ENCODE assay signal across 11 cellular contexts in the genomic region with DNA sequence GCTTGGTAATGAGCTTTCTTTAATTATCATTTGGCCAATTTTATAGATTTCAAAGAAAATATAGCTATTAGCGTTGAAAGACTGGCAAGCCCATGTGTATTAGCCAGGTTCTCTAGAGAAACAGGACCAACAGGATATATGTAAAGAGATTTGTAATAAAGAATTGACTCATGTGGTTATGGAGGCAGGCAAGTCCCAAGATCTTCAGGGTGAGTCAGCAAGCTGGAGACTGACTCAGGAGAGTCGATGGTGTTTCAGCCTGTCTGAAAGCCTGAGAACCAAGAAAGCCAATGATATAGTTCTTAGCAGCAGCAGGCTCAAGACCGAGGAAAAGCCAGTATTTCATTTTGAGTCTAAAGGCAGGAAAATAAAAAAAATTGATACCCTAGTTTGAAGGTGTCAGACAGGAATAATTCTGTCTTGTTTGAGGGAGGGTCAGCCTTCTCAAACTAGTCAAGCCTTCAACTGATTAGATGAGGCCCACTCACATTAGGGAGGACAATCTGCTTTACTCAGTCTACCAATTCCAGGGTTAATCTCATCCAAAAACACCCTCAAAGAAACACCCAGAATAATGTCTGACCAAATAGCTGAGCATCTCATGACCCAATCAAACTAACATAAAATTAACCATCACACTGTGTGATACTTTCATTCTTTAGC.
DNase-seq lines count a peak whose midpoint lies in the region; ATAC-seq and TF ChIP-seq lines count a peak whose summit lies in the region.
"Had no signal": no experiment of that assay in that cellular context is flagged by ENCODE, and none has a peak within 500 bp of the region (broad histone marks: within the 10 kb centered on the region; RNA-seq: fewer than 3 reads in every experiment).

No MANE protein-coding gene starts in this region.

- CTCF ChIA-PET in HEK293 (lab: Yijun Ruan, JAX), result interaction anchor here (0.6 kb wide), 1 partner anchor 425 kb away, joined by 3 read pairs; no protein-coding TSS in a partner anchor

- H3K36me3 ChIP-seq in HEK293 (ENCODE audit: control insufficient read depth in 2 of 2, insufficient read depth in 1 of 2, low read length in 2 of 2), result no peaks in the 10 kb centered on the region
- H3K36me3 ChIP-seq: spleen had no signal

- POLR2A ChIA-PET in HEK293 (lab: Yijun Ruan, JAX), result no interaction called here

- DNase-seq in Caki2 (ENCODE audit: low read depth) (peak; percentile 23), SW 1271 (lab: John Stamatoyannopoulos, UW) (peak; percentile 4 to 26), fibroblast of villous mesenchyme (ENCODE audit: low read depth) (peak; percentile 53), NCI-H82 (lab: John Stamatoyannopoulos, UW) (no peak)
- DNase-seq in central memory CD4-positive, alpha-beta T cell, result no peak
- DNase-seq in activated CD8-positive, alpha-beta memory T cell treated with anti-CD3 and anti-CD28 coated beads for 24 hours, result no peak
- DNase-seq: activated effector memory CD4-positive, alpha-beta T cell treated with Interleukin-2 at 50 U/mL for 16 hours; left cardiac atrium; spleen had no signal

- no peak overlapping the region for H3K27ac ChIP-seq in HEK293 (ENCODE audit: extremely low read depth, low read depth, low read length)
- H3K27ac ChIP-seq: spleen had no signal

- no peak for TF ChIP-seq CTCF in HEK293 (tag by site-specific recombination; IDR thresholded peaks at IDR 0.05)
- no peak for TF ChIP-seq CTCF in fibroblast of villous mesenchyme (IDR thresholded peaks at IDR 0.05; ENCODE audit: insufficient read depth, low read depth, low read length)

- in situ Hi-C loops in Caki2 (cut with HindIII; ENCODE audit: low pct_unique_long_range_greater_than_20kb, low sequenced_read_pairs), result no loop called here

- no peaks in the 10 kb centered on the region for H3K4me1 ChIP-seq in HEK293 (ENCODE audit: control insufficient read depth, insufficient read depth, low read length)
- H3K4me1 ChIP-seq: spleen had no signal

- H3K9me3 ChIP-seq in HEK293 (ENCODE audit: control insufficient read depth, insufficient read depth, low read depth, low read length), result no peaks in the 10 kb centered on the region

- ATAC-seq in GM18498 (IDR thresholded peaks at IDR 0.05; ENCODE audit: unreplicated experiment), result no peak
- ATAC-seq: left cardiac atrium had no signal

- no peak overlapping the region for H3K4me3 ChIP-seq in HEK293 (ENCODE audit: low read depth, low read length)
- H3K4me3 ChIP-seq in fibroblast of villous mesenchyme (ENCODE audit: low read depth, low read length), result no peak overlapping the region
- H3K4me3 ChIP-seq: spleen had no signal

TF ChIP-seq in HEK293, 187 proteins besides CTCF, POLR2A, EP300 and RAD21:
- TF ChIP-seq PRDM6 (tag by site-specific recombination; IDR thresholded peaks at IDR 0.05) (no peak), ZNF549 (tag by site-specific recombination; IDR thresholded peaks at IDR 0.05) (no peak), ZBTB49 (tag by site-specific recombination; IDR thresholded peaks at IDR 0.05; ENCODE audit: low read depth) (no peak), ZEB2 (tag by site-specific recombination; IDR thresholded peaks at IDR 0.05) (no peak), ZNF302 (tag by site-specific recombination; IDR thresholded peaks at IDR 0.05; ENCODE audit: low read depth) (no peak), ZNF239 (tag by site-specific recombination; IDR thresholded peaks at IDR 0.05) (no peak), ZNF10 (tag by site-specific recombination; IDR thresholded peaks at IDR 0.05) (0 out of 2 replicates have a peak, but pooled peaks have one; percentile 55), ZNF544 (tag by site-specific recombination; IDR thresholded peaks at IDR 0.05) (no peak), SP7 (tag by site-specific recombination; IDR thresholded peaks at IDR 0.05) (no peak)

Comparison
In these comparisons a context has a peak if more than half of its experiments do, and no peak if none do; other contexts are left out.
1. DNase-seq: peak in Caki2 (single experiment), SW 1271 (2 of 2) and fibroblast of villous mesenchyme (single experiment); none in central memory CD4-positive, alpha-beta T cell (single experiment), NCI-H82 (single experiment) and activated CD8-positive, alpha-beta memory T cell treated with anti-CD3 and anti-CD28 coated beads for 24 hours (single experiment).